In genomic region chr3:19273091-19273490, GRCh38 we compare ENCODE assay signal across 3 cellular contexts.
"Had no signal": no experiment of that assay in that cellular context is flagged by ENCODE, and none has a peak within 500 bp of the region (broad histone marks: within the 10 kb centered on the region; RNA-seq: fewer than 3 reads in every experiment).

No MANE protein-coding gene starts in this region.

- DNase-seq: GDM1, GF-D8 had no signal

- H3K4me3 ChIP-seq: GM12878 had no signal
